Comparison of ENCODE assay signal across 8 cellular contexts in genomic region chr10:84179059-84179710, GRCh38. TPM values are rescaled to one million over a fixed set of nuclear protein-coding genes. Genes with fewer than 3 reads are reported as not detected.
DNase-seq lines count a peak whose midpoint lies in the region; ATAC-seq and TF ChIP-seq lines count a peak whose summit lies in the region.

No MANE protein-coding gene starts in this region.

- H3K27ac Mint-ChIP-seq in activated naive CD8-positive, alpha-beta T cell treated with anti-CD3 and anti-CD28 coated beads, Interleukin-2, amount 50 U/mL, for 24 hours: no peak overlapping the region
- H3K27ac Mint-ChIP-seq in activated naive CD8-positive, alpha-beta T cell treated with anti-CD3 and anti-CD28 coated beads for 36 hours: no peak overlapping the region

- CTCF ChIA-PET in PC-3 (lab: Charles Lee): no interaction called here

- H3K79me2 ChIP-seq in PC-3 (ENCODE audit: low read length): no peaks in the 10 kb centered on the region

- no peaks in the 10 kb centered on the region for H3K9me3 ChIP-seq in PC-3 (ENCODE audit: low read length)

- no peak overlapping the region for H3K27ac ChIP-seq in PC-3 (ENCODE audit: low read length)

- H3K4me1 Mint-ChIP-seq in activated naive CD8-positive, alpha-beta T cell treated with anti-CD3 and anti-CD28 coated beads, Interleukin-2, amount 50 U/mL, for 24 hours: peaks cover 8% of the 10 kb centered on the region
- H3K4me1 Mint-ChIP-seq in activated naive CD8-positive, alpha-beta T cell treated with anti-CD3 and anti-CD28 coated beads for 36 hours: peaks cover 8% of the 10 kb centered on the region

- peak; percentile 47 for ATAC-seq in activated naive CD8-positive, alpha-beta T cell treated with anti-CD3 and anti-CD28 coated beads, Interleukin-2, amount 50 U/mL, for 24 hours
- ATAC-seq in GM21825 (IDR thresholded peaks at IDR 0.05; ENCODE audit: unreplicated experiment) (peak; percentile 88), PC-3 (no peak)

- BruUV-seq in PC-3 (replicated peaks; lab: Mats Ljungman, UMichigan): no TSS peak

- DNase-seq in activated naive CD8-positive, alpha-beta T cell treated with anti-CD3 and anti-CD28 coated beads, Interleukin-2, amount 50 U/mL, for 24 hours: no peak
- DNase-seq in activated naive CD8-positive, alpha-beta T cell treated with anti-CD3 and anti-CD28 coated beads for 36 hours: no peak
- peak; percentile 76 for DNase-seq in LHCN-M2 (ENCODE audit: low read depth)
- peak; percentile 79 for DNase-seq in amniotic epithelial cell (ENCODE audit: low read depth)
- peak; percentile 55 for DNase-seq in mesenteric fat pad (ENCODE audit: low spot score)
- no peak for DNase-seq in PC-3
- no peak for DNase-seq in NCI-H128 (lab: John Stamatoyannopoulos, UW; ENCODE audit: unreplicated experiment)

- no peaks in the 10 kb centered on the region for H3K36me3 ChIP-seq in PC-3 (ENCODE audit: low read depth, low read length)

- H3K27me3 ChIP-seq in PC-3 (ENCODE audit: low read length): no peaks in the 10 kb centered on the region

- H3K36me3 Mint-ChIP-seq in activated naive CD8-positive, alpha-beta T cell treated with anti-CD3 and anti-CD28 coated beads, Interleukin-2, amount 50 U/mL, for 24 hours (ENCODE audit: low read depth): no peaks in the 10 kb centered on the region
- no peaks in the 10 kb centered on the region for H3K36me3 Mint-ChIP-seq in activated naive CD8-positive, alpha-beta T cell treated with anti-CD3 and anti-CD28 coated beads for 36 hours

- POLR2A ChIA-PET in PC-3 (lab: Charles Lee; ENCODE audit: unreplicated experiment): no interaction called here

- no peak overlapping the region for H3K4me2 ChIP-seq in PC-3 (ENCODE audit: low read length)

- H3K4me3 ChIP-seq in PC-3 (ENCODE audit: low read length): no peak overlapping the region

- H3K9ac ChIP-seq in PC-3 (ENCODE audit: low read length): no peak overlapping the region

- H3K9me2 ChIP-seq in PC-3 (replicated peaks; ENCODE audit: low read length): no peaks in the 10 kb centered on the region

- H2AFZ ChIP-seq in PC-3 (ENCODE audit: low read length): no peak overlapping the region

- H3K4me1 ChIP-seq in PC-3 (ENCODE audit: insufficient read depth, low read length): no peaks in the 10 kb centered on the region

- TF ChIP-seq CTCF in PC-3 (conservative IDR thresholded peaks at IDR 0.05; ENCODE audit: low read depth, low read length): no peak

- no peaks in the 10 kb centered on the region for H3K27me3 Mint-ChIP-seq in activated naive CD8-positive, alpha-beta T cell treated with anti-CD3 and anti-CD28 coated beads, Interleukin-2, amount 50 U/mL, for 24 hours
- no peaks in the 10 kb centered on the region for H3K27me3 Mint-ChIP-seq in activated naive CD8-positive, alpha-beta T cell treated with anti-CD3 and anti-CD28 coated beads for 36 hours

- H3F3A ChIP-seq in PC-3 (ENCODE audit: low read length, unreplicated experiment): no peaks in the 10 kb centered on the region

- H3K9me3 Mint-ChIP-seq in activated naive CD8-positive, alpha-beta T cell treated with anti-CD3 and anti-CD28 coated beads, Interleukin-2, amount 50 U/mL, for 24 hours: no peaks in the 10 kb centered on the region
- H3K9me3 Mint-ChIP-seq in activated naive CD8-positive, alpha-beta T cell treated with anti-CD3 and anti-CD28 coated beads for 36 hours: no peaks in the 10 kb centered on the region

- no peak overlapping the region for H3K4me3 Mint-ChIP-seq in activated naive CD8-positive, alpha-beta T cell treated with anti-CD3 and anti-CD28 coated beads, Interleukin-2, amount 50 U/mL, for 24 hours
- H3K4me3 Mint-ChIP-seq in activated naive CD8-positive, alpha-beta T cell treated with anti-CD3 and anti-CD28 coated beads for 36 hours: no peak overlapping the region

- H4K20me1 ChIP-seq in PC-3 (ENCODE audit: low read length): no peaks in the 10 kb centered on the region

- intact Hi-C loops in PC-3 (cut with micrococcal nuclease): no loop called here

RNA-seq across cellular contexts. Expression of gene GPR15LG, which starts 5.6 kb away (rescaled TPM):
- total RNA-seq in activated naive CD8-positive, alpha-beta T cell treated with anti-CD3 and anti-CD28 coated beads for 36 hours: not detected
- total RNA-seq in LHCN-M2 (2014; rRNA removed) (not detected in 2 replicates), mesenteric fat pad (not detected), PC-3 (2014; rRNA removed) (not detected in 2 replicates)
- polyA plus RNA-seq in LHCN-M2 (2012): not detected

RNA-seq across cellular contexts. Expression of gene CDHR1, which starts 15.2 kb away (rescaled TPM):
- 1 to 10 TPM in 1 of 2 experiments, under 1 TPM in 1; 0.91 to 1.6 TPM for total RNA-seq in activated naive CD8-positive, alpha-beta T cell treated with anti-CD3 and anti-CD28 coated beads for 36 hours
- total RNA-seq in LHCN-M2 (2014; rRNA removed): not detected in 2 replicates
- 0.04 TPM for polyA plus RNA-seq in LHCN-M2 (2012)
- total RNA-seq in mesenteric fat pad: 0.35 TPM
- not detected in 2 replicates for total RNA-seq in PC-3 (2014; rRNA removed)

RNA-seq across cellular contexts. Expression of gene GHITM, which starts 39.9 kb away (rescaled TPM):
- 100 to 1,000 TPM; 218 to 227 TPM for total RNA-seq in activated naive CD8-positive, alpha-beta T cell treated with anti-CD3 and anti-CD28 coated beads for 36 hours
- 173 and 191 TPM in 2 replicates for total RNA-seq in LHCN-M2 (2014; rRNA removed)
- 117 TPM for polyA plus RNA-seq in LHCN-M2 (2012)
- total RNA-seq in mesenteric fat pad: 146 TPM
- total RNA-seq in PC-3 (2014; rRNA removed): 187 and 211 TPM in 2 replicates

RNA-seq across cellular contexts. Expression of gene LRIT2, which starts 46.2 kb away (rescaled TPM):
- total RNA-seq in activated naive CD8-positive, alpha-beta T cell treated with anti-CD3 and anti-CD28 coated beads for 36 hours: not detected
- not detected in 2 replicates for total RNA-seq in LHCN-M2 (2014; rRNA removed)
- not detected for polyA plus RNA-seq in LHCN-M2 (2012)
- total RNA-seq in mesenteric fat pad: not detected
- total RNA-seq in PC-3 (2014; rRNA removed): not detected in 2 replicates

Comparison
In these comparisons a context has a peak if more than half of its experiments do, and no peak if none do; other contexts are left out.
1. DNase-seq: peak in LHCN-M2 (single experiment), amniotic epithelial cell (single experiment) and mesenteric fat pad (single experiment); none in activated naive CD8-positive, alpha-beta T cell treated with anti-CD3 and anti-CD28 coated beads, Interleukin-2, amount 50 U/mL, for 24 hours (single experiment), activated naive CD8-positive, alpha-beta T cell treated with anti-CD3 and anti-CD28 coated beads for 36 hours (single experiment), PC-3 (single experiment) and NCI-H128 (single experiment).